Comparison of ENCODE assay signal across 1 cellular context in genomic region chr22:46652081-46652929, GRCh38.
A peak's percentile ranks its signal among the peaks of the same experiment; 100 is the strongest.
TF ChIP-seq lines count a peak whose summit lies in the region.

No MANE protein-coding gene starts in this region.

TF ChIP-seq in HepG2, 621 proteins besides CTCF, POLR2A, EP300 and RAD21 (continued from another document and continues in another):
- TF ChIP-seq ZNF281 (CRISPR knock-in tag; IDR thresholded peaks at IDR 0.05; ENCODE audit: borderline replicate concordance): peak; percentile 96
- peak; percentile 63 for TF ChIP-seq YEATS4 (CRISPR knock-in tag; IDR thresholded peaks at IDR 0.05; ENCODE audit: borderline replicate concordance)
- TF ChIP-seq, protein P1, sequence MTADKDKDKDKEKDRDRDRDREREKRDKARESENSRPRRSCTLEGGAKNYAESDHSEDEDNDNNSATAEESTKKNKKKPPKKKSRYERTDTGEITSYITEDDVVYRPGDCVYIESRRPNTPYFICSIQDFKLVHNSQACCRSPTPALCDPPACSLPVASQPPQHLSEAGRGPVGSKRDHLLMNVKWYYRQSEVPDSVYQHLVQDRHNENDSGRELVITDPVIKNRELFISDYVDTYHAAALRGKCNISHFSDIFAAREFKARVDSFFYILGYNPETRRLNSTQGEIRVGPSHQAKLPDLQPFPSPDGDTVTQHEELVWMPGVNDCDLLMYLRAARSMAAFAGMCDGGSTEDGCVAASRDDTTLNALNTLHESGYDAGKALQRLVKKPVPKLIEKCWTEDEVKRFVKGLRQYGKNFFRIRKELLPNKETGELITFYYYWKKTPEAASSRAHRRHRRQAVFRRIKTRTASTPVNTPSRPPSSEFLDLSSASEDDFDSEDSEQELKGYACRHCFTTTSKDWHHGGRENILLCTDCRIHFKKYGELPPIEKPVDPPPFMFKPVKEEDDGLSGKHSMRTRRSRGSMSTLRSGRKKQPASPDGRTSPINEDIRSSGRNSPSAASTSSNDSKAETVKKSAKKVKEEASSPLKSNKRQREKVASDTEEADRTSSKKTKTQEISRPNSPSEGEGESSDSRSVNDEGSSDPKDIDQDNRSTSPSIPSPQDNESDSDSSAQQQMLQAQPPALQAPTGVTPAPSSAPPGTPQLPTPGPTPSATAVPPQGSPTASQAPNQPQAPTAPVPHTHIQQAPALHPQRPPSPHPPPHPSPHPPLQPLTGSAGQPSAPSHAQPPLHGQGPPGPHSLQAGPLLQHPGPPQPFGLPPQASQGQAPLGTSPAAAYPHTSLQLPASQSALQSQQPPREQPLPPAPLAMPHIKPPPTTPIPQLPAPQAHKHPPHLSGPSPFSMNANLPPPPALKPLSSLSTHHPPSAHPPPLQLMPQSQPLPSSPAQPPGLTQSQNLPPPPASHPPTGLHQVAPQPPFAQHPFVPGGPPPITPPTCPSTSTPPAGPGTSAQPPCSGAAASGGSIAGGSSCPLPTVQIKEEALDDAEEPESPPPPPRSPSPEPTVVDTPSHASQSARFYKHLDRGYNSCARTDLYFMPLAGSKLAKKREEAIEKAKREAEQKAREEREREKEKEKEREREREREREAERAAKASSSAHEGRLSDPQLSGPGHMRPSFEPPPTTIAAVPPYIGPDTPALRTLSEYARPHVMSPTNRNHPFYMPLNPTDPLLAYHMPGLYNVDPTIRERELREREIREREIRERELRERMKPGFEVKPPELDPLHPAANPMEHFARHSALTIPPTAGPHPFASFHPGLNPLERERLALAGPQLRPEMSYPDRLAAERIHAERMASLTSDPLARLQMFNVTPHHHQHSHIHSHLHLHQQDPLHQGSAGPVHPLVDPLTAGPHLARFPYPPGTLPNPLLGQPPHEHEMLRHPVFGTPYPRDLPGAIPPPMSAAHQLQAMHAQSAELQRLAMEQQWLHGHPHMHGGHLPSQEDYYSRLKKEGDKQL (CRISPR knock-in tag; IDR thresholded peaks at IDR 0.05; ENCODE audit: low read depth): 0 out of 2 replicates have a peak, but pooled peaks have one; percentile 41
- TF ChIP-seq TBL1XR1 (IDR thresholded peaks at IDR 0.05; ENCODE audit: borderline replicate concordance, low read length, partially characterized antibody): peak; percentile 82
- TF ChIP-seq ZNF337 (CRISPR knock-in tag; IDR thresholded peaks at IDR 0.05; ENCODE audit: borderline replicate concordance, low read depth): no peak
- TF ChIP-seq HMG20A (CRISPR knock-in tag; IDR thresholded peaks at IDR 0.05; ENCODE audit: borderline replicate concordance): peak; percentile 68
- no peak for TF ChIP-seq TOPORS (CRISPR knock-in tag; IDR thresholded peaks at IDR 0.05)
- peak; percentile 34; the same call in 1 of the 2 replicates for TF ChIP-seq TAF1 (CRISPR knock-in tag; IDR thresholded peaks at IDR 0.05)
- TF ChIP-seq MEF2D (CRISPR knock-in tag; IDR thresholded peaks at IDR 0.05): peak; percentile 38; the same call in 1 of the 2 replicates
- TF ChIP-seq ZNF451 (CRISPR knock-in tag; IDR thresholded peaks at IDR 0.05): peak; percentile 87; the same call in 1 of the 2 replicates
- peak; percentile 77 for TF ChIP-seq ZNF687 (CRISPR knock-in tag; IDR thresholded peaks at IDR 0.05)
- peak; percentile 84 for TF ChIP-seq HNF4G (IDR thresholded peaks at IDR 0.05; ENCODE audit: borderline replicate concordance, low read depth, low read length)
- peak; percentile 74 for TF ChIP-seq HNF4G (CRISPR knock-in tag; IDR thresholded peaks at IDR 0.05; ENCODE audit: borderline replicate concordance, low read depth)
- TF ChIP-seq, protein P2, sequence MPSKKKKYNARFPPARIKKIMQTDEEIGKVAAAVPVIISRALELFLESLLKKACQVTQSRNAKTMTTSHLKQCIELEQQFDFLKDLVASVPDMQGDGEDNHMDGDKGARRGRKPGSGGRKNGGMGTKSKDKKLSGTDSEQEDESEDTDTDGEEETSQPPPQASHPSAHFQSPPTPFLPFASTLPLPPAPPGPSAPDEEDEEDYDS (CRISPR knock-in tag; IDR thresholded peaks at IDR 0.05): peak; percentile 15; the same call in 1 of the 2 replicates
- no peak for TF ChIP-seq NFYC (CRISPR knock-in tag; IDR thresholded peaks at IDR 0.05)
- TF ChIP-seq ZFP1 (CRISPR knock-in tag; IDR thresholded peaks at IDR 0.05): 0 out of 2 replicates have a peak, but pooled peaks have one; percentile 59
- peak; percentile 94 for TF ChIP-seq NCOR1 (IDR thresholded peaks at IDR 0.05; ENCODE audit: borderline replicate concordance, low read length)
- peak; percentile 67 for TF ChIP-seq THAP11 (CRISPR knock-in tag; IDR thresholded peaks at IDR 0.05)
- TF ChIP-seq FOSL1 (CRISPR knock-in tag; IDR thresholded peaks at IDR 0.05; ENCODE audit: borderline replicate concordance): peak; percentile 64
- peak; percentile 46; the same call in 1 of the 2 replicates for TF ChIP-seq ZNF225 (CRISPR knock-in tag; IDR thresholded peaks at IDR 0.05)
- TF ChIP-seq MAZ (IDR thresholded peaks at IDR 0.05; ENCODE audit: borderline replicate concordance, low read depth, low read length): peak; percentile 73; the same call in 1 of the 2 replicates
- TF ChIP-seq MAZ (CRISPR knock-in tag; IDR thresholded peaks at IDR 0.05; ENCODE audit: low read depth): peak; percentile 66
- TF ChIP-seq HOXA9 (CRISPR knock-in tag; IDR thresholded peaks at IDR 0.05; ENCODE audit: borderline replicate concordance): no peak
- 0 out of 2 replicates have a peak, but pooled peaks have one; percentile 63 for TF ChIP-seq ZNF264 (CRISPR knock-in tag; IDR thresholded peaks at IDR 0.05)
- peak; percentile 71; the same call in 1 of the 2 replicates for TF ChIP-seq KDM6A (CRISPR knock-in tag; IDR thresholded peaks at IDR 0.05; ENCODE audit: low read depth)
- peak; percentile 30; the same call in 1 of the 2 replicates for TF ChIP-seq ZNF501 (CRISPR knock-in tag; IDR thresholded peaks at IDR 0.05)
- TF ChIP-seq GATAD2A (CRISPR knock-in tag; IDR thresholded peaks at IDR 0.05): peak; percentile 87
- TF ChIP-seq RCOR2 (CRISPR knock-in tag; IDR thresholded peaks at IDR 0.05): peak; percentile 40; the same call in 1 of the 2 replicates
- TF ChIP-seq HOMEZ (CRISPR knock-in tag; IDR thresholded peaks at IDR 0.05; ENCODE audit: low read depth): peak; percentile 12; the same call in 1 of the 2 replicates
- peak; percentile 98 to 99 for TF ChIP-seq NR2F1 (CRISPR knock-in tag; IDR thresholded peaks at IDR 0.05)
- peak; percentile 77 for TF ChIP-seq HDAC1 (CRISPR knock-in tag; IDR thresholded peaks at IDR 0.05)
- no peak for TF ChIP-seq ZFAT (CRISPR knock-in tag; conservative IDR thresholded peaks at IDR 0.05)
- peak; percentile 96 for TF ChIP-seq PRDM10 (CRISPR knock-in tag; IDR thresholded peaks at IDR 0.05; ENCODE audit: low read depth)
- no peak for TF ChIP-seq DBP (CRISPR knock-in tag; IDR thresholded peaks at IDR 0.05; ENCODE audit: not compliant biosample characterization)
- peak; percentile 36; the same call in 1 of the 2 replicates for TF ChIP-seq IRF2 (CRISPR knock-in tag; IDR thresholded peaks at IDR 0.05)
- peak; percentile 87 for TF ChIP-seq ATF2 (CRISPR knock-in tag; IDR thresholded peaks at IDR 0.05)
- no peak for TF ChIP-seq ZBTB1 (CRISPR knock-in tag; IDR thresholded peaks at IDR 0.05; ENCODE audit: borderline replicate concordance)
- TF ChIP-seq ZNF761 (CRISPR knock-in tag; conservative IDR thresholded peaks at IDR 0.05): peak; percentile 50
- no peak for TF ChIP-seq GABPA (IDR thresholded peaks at IDR 0.05; ENCODE audit: low read depth, low read length)
- TF ChIP-seq GABPA (CRISPR knock-in tag; IDR thresholded peaks at IDR 0.05; ENCODE audit: low read depth): peak; percentile 58
- 0 out of 2 replicates have a peak, but pooled peaks have one; percentile 40 for TF ChIP-seq ARNTL (CRISPR knock-in tag; IDR thresholded peaks at IDR 0.05)
